19 cellular contexts compared by ENCODE assay signal in the genomic region with DNA sequence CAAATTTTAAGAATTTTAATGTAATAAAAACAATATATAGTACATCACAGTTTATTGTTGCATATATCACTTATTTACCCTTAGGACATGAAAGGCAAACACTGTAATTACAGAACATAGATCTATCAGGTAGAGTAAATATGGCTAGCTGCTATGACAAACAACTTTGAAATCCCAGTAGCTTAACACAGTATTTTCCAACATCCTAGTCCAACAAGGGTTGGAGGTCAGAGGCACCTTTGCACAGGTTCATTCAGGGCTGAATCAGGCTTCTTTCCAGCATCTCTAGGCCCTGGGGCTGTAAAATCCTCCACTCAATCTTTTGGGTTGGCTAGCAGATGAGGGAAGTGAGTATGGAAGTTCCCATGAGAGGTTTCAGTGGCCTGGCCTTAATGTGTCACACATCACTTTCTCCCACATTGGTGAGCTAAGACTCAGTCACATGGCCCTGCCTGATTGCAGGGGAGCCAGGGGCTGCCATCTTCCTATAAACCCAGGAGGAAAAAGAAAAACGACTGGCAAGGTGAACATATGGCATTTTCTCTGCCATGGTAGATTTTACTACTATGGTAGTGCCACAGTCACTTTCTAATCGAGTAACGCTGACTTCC. TPM values are rescaled to one million over a fixed set of nuclear protein-coding genes. Genes with fewer than 3 reads are reported as not detected.
DNase-seq lines count a peak whose midpoint lies in the region; ATAC-seq and TF ChIP-seq lines count a peak whose summit lies in the region.
"Had no signal": no experiment of that assay in that cellular context is flagged by ENCODE, and none has a peak within 500 bp of the region (broad histone marks: within the 10 kb centered on the region; RNA-seq: fewer than 3 reads in every experiment).

No MANE protein-coding gene starts in this region.

- H3K18ac ChIP-seq in mesendoderm (ENCODE audit: low read length) = no peak overlapping the region

- H3K4me1 Mint-ChIP-seq in activated CD4-positive, alpha-beta memory T cell treated with anti-CD3 and anti-CD28 coated beads for 36 hours (ENCODE audit: low read depth) = peaks cover 14% of the 10 kb centered on the region
- H3K4me1 Mint-ChIP-seq in activated CD4-positive, alpha-beta memory T cell treated with anti-CD3 and anti-CD28 coated beads, Interleukin-2, amount 10 ng/mL, durations not matched to agents 7 days and 5 days = peaks cover 7% of the 10 kb centered on the region

- no peaks in the 10 kb centered on the region for H3K27me3 Mint-ChIP-seq in activated CD4-positive, alpha-beta memory T cell treated with anti-CD3 and anti-CD28 coated beads for 36 hours
- H3K27me3 Mint-ChIP-seq in activated CD4-positive, alpha-beta memory T cell treated with anti-CD3 and anti-CD28 coated beads, Interleukin-2, amount 10 ng/mL, durations not matched to agents 7 days and 5 days = no peaks in the 10 kb centered on the region
- H3K27me3 Mint-ChIP-seq: activated CD8-positive, alpha-beta memory T cell treated with anti-CD3 and anti-CD28 coated beads, Interleukin-2, amount 10 ng/mL, durations not matched to agents 7 days and 5 days; activated naive CD8-positive, alpha-beta T cell; CD4-positive, alpha-beta T cell; stimulated activated naive CD8-positive, alpha-beta T cell treated with anti-CD3 and anti-CD28 coated beads, Interleukin-15, Interleukin-2, amounts not matched to agents 100 ng/mL and 50 ng/mL, for 24 hours had no signal

- ATAC-seq in GM19025 (IDR thresholded peaks at IDR 0.05; ENCODE audit: low read depth, unreplicated experiment) (peak; percentile 66), HG03442 (IDR thresholded peaks at IDR 0.05; ENCODE audit: unreplicated experiment) (peak; percentile 60), left lung (no peak), GM18519 (IDR thresholded peaks at IDR 0.05; ENCODE audit: low FRiP score, unreplicated experiment) (no peak)
- ATAC-seq: activated CD8-positive, alpha-beta memory T cell treated with anti-CD3 and anti-CD28 coated beads, Interleukin-2, amount 10 ng/mL, durations not matched to agents 7 days and 5 days; esophagus mucosa; left ventricle myocardium superior; pancreas had no signal

- no peak overlapping the region for H3K27ac Mint-ChIP-seq in activated CD4-positive, alpha-beta memory T cell treated with anti-CD3 and anti-CD28 coated beads for 36 hours
- no peak overlapping the region for H3K27ac Mint-ChIP-seq in activated CD4-positive, alpha-beta memory T cell treated with anti-CD3 and anti-CD28 coated beads, Interleukin-2, amount 10 ng/mL, durations not matched to agents 7 days and 5 days
- H3K27ac Mint-ChIP-seq: activated CD8-positive, alpha-beta memory T cell treated with anti-CD3 and anti-CD28 coated beads, Interleukin-2, amount 10 ng/mL, durations not matched to agents 7 days and 5 days; activated naive CD8-positive, alpha-beta T cell; CD4-positive, alpha-beta T cell; stimulated activated naive CD8-positive, alpha-beta T cell treated with anti-CD3 and anti-CD28 coated beads, Interleukin-15, Interleukin-2, amounts not matched to agents 100 ng/mL and 50 ng/mL, for 24 hours had no signal

- no peak overlapping the region for H2BK15ac ChIP-seq in mesendoderm (replicated peaks; ENCODE audit: low read depth)

- peak overlapping the region; percentile 36 for H3K4ac ChIP-seq in mesendoderm (ENCODE audit: low read depth, low read length)

- no peak overlapping the region for H2AK5ac ChIP-seq in mesendoderm (ENCODE audit: low read length)

- TF ChIP-seq CTCF in left lung (IDR thresholded peaks at IDR 0.05) = no peak

- intact Hi-C loops in activated CD4-positive, alpha-beta memory T cell treated with anti-CD3 and anti-CD28 coated beads for 36 hours (cut with micrococcal nuclease) = loop anchor here (2.0 kb wide), 1 partner anchor 29 kb away; no protein-coding TSS in a partner anchor
- intact Hi-C loops in left lung (cut with DNase I) = no loop called here

- H2BK120ac ChIP-seq in mesendoderm (ENCODE audit: low read depth, low read length) = no peak overlapping the region

- DNase-seq in activated CD4-positive, alpha-beta memory T cell treated with anti-CD3 and anti-CD28 coated beads for 36 hours = peak; percentile 33
- DNase-seq in activated CD4-positive, alpha-beta memory T cell treated with anti-CD3 and anti-CD28 coated beads, Interleukin-2, amount 10 ng/mL, durations not matched to agents 7 days and 5 days = no peak
- DNase-seq in mesendoderm = no peak
- no peak for DNase-seq in left lung
- DNase-seq in NCI-H146 (lab: John Stamatoyannopoulos, UW) = no peak
- DNase-seq: activated CD8-positive, alpha-beta memory T cell treated with anti-CD3 and anti-CD28 coated beads, Interleukin-2, amount 10 ng/mL, durations not matched to agents 7 days and 5 days; CD4-positive, alpha-beta T cell; dorsolateral prefrontal cortex; KG1; left ventricle myocardium superior; NCI-H2171 treated with DMSO at 0.1 percent for 48 hours; NCI-H82; pancreas had no signal

- no peaks in the 10 kb centered on the region for H3K79me1 ChIP-seq in mesendoderm (ENCODE audit: low read length)

- H4K5ac ChIP-seq in mesendoderm (ENCODE audit: low read length) = no peak overlapping the region

- H3K4me2 ChIP-seq in mesendoderm (ENCODE audit: low read length) = no peak overlapping the region

- H2BK5ac ChIP-seq in mesendoderm (ENCODE audit: low read length) = no peak overlapping the region

- H3K9me3 Mint-ChIP-seq in activated CD4-positive, alpha-beta memory T cell treated with anti-CD3 and anti-CD28 coated beads for 36 hours = no peaks in the 10 kb centered on the region
- no peaks in the 10 kb centered on the region for H3K9me3 Mint-ChIP-seq in activated CD4-positive, alpha-beta memory T cell treated with anti-CD3 and anti-CD28 coated beads, Interleukin-2, amount 10 ng/mL, durations not matched to agents 7 days and 5 days
- H3K9me3 Mint-ChIP-seq: CD4-positive, alpha-beta T cell; stimulated activated naive CD8-positive, alpha-beta T cell treated with anti-CD3 and anti-CD28 coated beads, Interleukin-15, Interleukin-2, amounts not matched to agents 100 ng/mL and 50 ng/mL, for 24 hours had no signal

- H3K36me3 ChIP-seq in mesendoderm (ENCODE audit: control insufficient read depth, insufficient read depth, low read length) = no peaks in the 10 kb centered on the region
- peaks cover 0 to 28% of the 10 kb centered on the region in 2 donors for H3K36me3 ChIP-seq in left lung
- H3K36me3 ChIP-seq: pancreas had no signal

- no peaks in the 10 kb centered on the region for H3K4me1 ChIP-seq in mesendoderm (ENCODE audit: control insufficient read depth, low read depth, low read length)
- H3K4me1 ChIP-seq in left lung = no peaks in the 10 kb centered on the region
- H3K4me1 ChIP-seq: pancreas had no signal

- peaks cover 16% of the 10 kb centered on the region for H3K36me3 Mint-ChIP-seq in activated CD4-positive, alpha-beta memory T cell treated with anti-CD3 and anti-CD28 coated beads for 36 hours
- peaks cover 78% of the 10 kb centered on the region for H3K36me3 Mint-ChIP-seq in activated CD4-positive, alpha-beta memory T cell treated with anti-CD3 and anti-CD28 coated beads, Interleukin-2, amount 10 ng/mL, durations not matched to agents 7 days and 5 days (ENCODE audit: low read depth)

- no peak overlapping the region for H3K4me3 Mint-ChIP-seq in activated CD4-positive, alpha-beta memory T cell treated with anti-CD3 and anti-CD28 coated beads for 36 hours
- no peak overlapping the region for H3K4me3 Mint-ChIP-seq in activated CD4-positive, alpha-beta memory T cell treated with anti-CD3 and anti-CD28 coated beads, Interleukin-2, amount 10 ng/mL, durations not matched to agents 7 days and 5 days
- H3K4me3 Mint-ChIP-seq: activated CD8-positive, alpha-beta memory T cell treated with anti-CD3 and anti-CD28 coated beads, Interleukin-2, amount 10 ng/mL, durations not matched to agents 7 days and 5 days; activated naive CD8-positive, alpha-beta T cell; CD4-positive, alpha-beta T cell; stimulated activated naive CD8-positive, alpha-beta T cell treated with anti-CD3 and anti-CD28 coated beads, Interleukin-15, Interleukin-2, amounts not matched to agents 100 ng/mL and 50 ng/mL, for 24 hours had no signal

- no peaks in the 10 kb centered on the region for H3K79me2 ChIP-seq in mesendoderm (ENCODE audit: control insufficient read depth, insufficient read depth, low read length)

- no peak overlapping the region for H3K27ac ChIP-seq in mesendoderm (ENCODE audit: low read depth, low read length)
- no peak overlapping the region for H3K27ac ChIP-seq in left lung
- H3K27ac ChIP-seq: dorsolateral prefrontal cortex, pancreas had no signal

- H3K4me3 ChIP-seq in mesendoderm (ENCODE audit: low read length) (no peak overlapping the region), left lung (no peak overlapping the region)
- H3K4me3 ChIP-seq: dorsolateral prefrontal cortex, pancreas had no signal

- WGBS in mesendoderm (ENCODE audit: extremely low coverage, insufficient coverage, low lambda C conversion rate) = no CpG with 5 or more reads among the region's 3 CpGs

- no peak overlapping the region for H3K9ac ChIP-seq in mesendoderm (ENCODE audit: low read length)

- H3K27me3 ChIP-seq in mesendoderm (ENCODE audit: insufficient read depth, low read length, poor library complexity) (no peaks in the 10 kb centered on the region), left lung (no peaks in the 10 kb centered on the region)
- H3K27me3 ChIP-seq: dorsolateral prefrontal cortex, pancreas had no signal

- POLR2A ChIA-PET in activated CD4-positive, alpha-beta memory T cell treated with anti-CD3 and anti-CD28 coated beads for 36 hours (lab: Charles Lee) = no interaction called here
- POLR2A ChIA-PET in activated CD4-positive, alpha-beta memory T cell treated with anti-CD3 and anti-CD28 coated beads, Interleukin-2, amount 10 ng/mL, durations not matched to agents 7 days and 5 days (lab: Charles Lee) = interaction anchor here (1.3 kb wide), 1 partner anchor 33 kb away, joined by 3 read pairs; the partner anchor contains the start of gene HERC6

- H3K9me3 ChIP-seq in left lung = no peaks in the 10 kb centered on the region
- H3K9me3 ChIP-seq: pancreas had no signal

- no peak overlapping the region for H3K56ac ChIP-seq in mesendoderm (ENCODE audit: low read length)

- CTCF ChIA-PET in activated CD4-positive, alpha-beta memory T cell treated with anti-CD3 and anti-CD28 coated beads for 36 hours (lab: Charles Lee) = interaction anchor here (0.6 to 1.2 kb wide), 2 partner anchors 33 to 159 kb away, joined by 3 to 4 read pairs; partner anchors contain the start of gene HERC6
- CTCF ChIA-PET in activated CD4-positive, alpha-beta memory T cell treated with anti-CD3 and anti-CD28 coated beads, Interleukin-2, amount 10 ng/mL, durations not matched to agents 7 days and 5 days (lab: Charles Lee) = no interaction called here

- no peak overlapping the region for H4K8ac ChIP-seq in mesendoderm (ENCODE audit: low read depth, low read length)

- H3K23ac ChIP-seq in mesendoderm (ENCODE audit: low read length) = no peak overlapping the region

RNA-seq across cellular contexts. Expression of gene HERC6, which starts 32.9 kb away (rescaled TPM):
- 10 to 100 TPM; 12.4 to 12.5 TPM for total RNA-seq in activated CD4-positive, alpha-beta memory T cell treated with anti-CD3 and anti-CD28 coated beads for 36 hours
- 10 to 100 TPM; 47.5 to 49.0 TPM for total RNA-seq in activated CD4-positive, alpha-beta memory T cell treated with anti-CD3 and anti-CD28 coated beads, Interleukin-2, amount 10 ng/mL, durations not matched to agents 7 days and 5 days
- polyA plus RNA-seq in mesendoderm (2013, experiment 1 of 2) = 4.8 TPM
- polyA plus RNA-seq in mesendoderm (2013, experiment 2 of 2) = 4.3 TPM
- 10 to 100 TPM; 13.2 to 21.9 TPM for total RNA-seq in left lung

RNA-seq across cellular contexts. Expression of gene HERC5, which starts 45.3 kb away (rescaled TPM):
- 10 to 100 TPM; 32.3 to 34.0 TPM for total RNA-seq in activated CD4-positive, alpha-beta memory T cell treated with anti-CD3 and anti-CD28 coated beads for 36 hours
- total RNA-seq in activated CD4-positive, alpha-beta memory T cell treated with anti-CD3 and anti-CD28 coated beads, Interleukin-2, amount 10 ng/mL, durations not matched to agents 7 days and 5 days = 10 to 100 TPM; 92.5 to 97.0 TPM
- polyA plus RNA-seq in mesendoderm (2013, experiment 1 of 2) = 8.2 TPM
- 8.2 TPM for polyA plus RNA-seq in mesendoderm (2013, experiment 2 of 2)
- 1 to 10 TPM; 5.5 to 8.0 TPM for total RNA-seq in left lung

Comparison
In these comparisons a context has a peak if more than half of its experiments do, and no peak if none do; other contexts are left out.
1. ATAC-seq: peak in GM19025 (single experiment) and HG03442 (single experiment); none in left lung (single experiment) and GM18519 (single experiment).